In the genomic region with DNA sequence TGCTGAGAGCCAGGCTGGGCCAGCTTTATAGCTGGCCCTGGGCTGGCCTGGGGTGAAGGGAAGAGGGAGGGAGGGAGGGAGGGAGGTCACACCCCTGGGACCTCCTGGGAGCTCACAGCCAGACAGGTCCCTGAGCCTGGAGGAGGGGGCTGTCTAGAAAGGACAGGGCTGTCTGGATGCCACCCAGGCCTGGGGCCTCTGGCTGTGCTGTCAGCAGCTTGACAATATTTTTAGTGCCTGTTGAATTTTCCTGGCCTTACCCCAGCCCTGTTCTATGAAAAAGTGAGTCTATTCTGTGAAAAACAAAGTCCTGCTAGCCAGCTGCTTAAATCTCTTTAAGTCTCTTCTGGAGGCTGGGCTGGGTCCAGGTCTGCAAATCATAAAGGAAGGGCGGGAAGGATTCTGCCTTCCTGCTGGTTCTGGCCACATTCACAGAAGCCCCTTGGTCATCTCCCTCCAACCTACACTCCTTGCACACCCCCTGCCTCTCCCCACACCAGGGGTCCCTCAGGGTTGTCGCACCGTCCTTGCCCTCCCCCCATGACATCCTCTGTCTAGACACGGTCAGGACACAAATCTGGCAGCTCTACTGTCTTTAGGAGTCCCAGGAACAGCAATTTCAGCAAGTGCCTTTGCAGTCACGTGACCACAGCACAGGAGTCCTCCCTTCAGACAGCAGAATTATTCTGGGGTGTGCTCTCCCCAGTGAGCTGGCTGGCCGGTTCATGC, we compare ENCODE assay signal across 13 cellular contexts. TPM values are rescaled to one million over a fixed set of nuclear protein-coding genes. Genes with fewer than 3 reads are reported as not detected.
DNase-seq lines count a peak whose midpoint lies in the region; ATAC-seq, FAIRE-seq and TF ChIP-seq lines count a peak whose summit lies in the region.
"Had no signal": no experiment of that assay in that cellular context is flagged by ENCODE, and none has a peak within 500 bp of the region (broad histone marks: within the 10 kb centered on the region; RNA-seq: fewer than 3 reads in every experiment).

LEFTY2 (minus strand) TSS at position 1 of the 729 bp plus-strand sequence. CDS start 80 bp downstream, outside the sequence.

- WGBS in IMR-90 (ENCODE audit: extremely low coverage in 2 of 2, insufficient read length in 1 of 2), 2 experiments = 30% methylated on average over 4 of the region's 6 CpGs; no CpG with 5 or more reads in 1 of the 2 experiments
- 24% methylated on average over 6 of the region's 6 CpGs for WGBS in K562 (ENCODE audit: insufficient coverage, low coverage, missing lambda C conversion rate)

- BruUV-seq in IMR-90 (replicated peaks; lab: Mats Ljungman, UMichigan) (no TSS peak), K562 (replicated peaks; lab: Mats Ljungman, UMichigan) (no TSS peak), PC-3 (replicated peaks; lab: Mats Ljungman, UMichigan) (no TSS peak), A673 (replicated peaks; lab: Mats Ljungman, UMichigan) (no TSS peak)

- H3K4me1 ChIP-seq in IMR-90 (ENCODE audit: control insufficient read depth, insufficient read depth, low read length) = no peaks in the 10 kb centered on the region
- peaks cover 7 to 23% of the 10 kb centered on the region in 2 experiments; a peak in 4 of 5 replicates for H3K4me1 ChIP-seq in K562 (replicated peaks in 1 of 2; ENCODE audit: control insufficient read depth in 2 of 2, insufficient read depth in 2 of 2, low read length in 2 of 2)
- H3K4me1 ChIP-seq in lower lobe of right lung = peaks cover 16% of the 10 kb centered on the region
- H3K4me1 ChIP-seq in thoracic aorta (ENCODE audit: control insufficient read depth in 1 of 2, low read depth in 2 of 2) = peaks cover 12 to 22% of the 10 kb centered on the region in 2 donors
- H3K4me1 ChIP-seq in PC-3 (ENCODE audit: insufficient read depth, low read length) = no peaks in the 10 kb centered on the region
- no peaks in the 10 kb centered on the region for H3K4me1 ChIP-seq in A673 (ENCODE audit: insufficient read depth, low read length, poor library complexity, severe bottlenecking)
- H3K4me1 ChIP-seq: colonic mucosa had no signal

- no peaks in the 10 kb centered on the region for H3K9me2 ChIP-seq in PC-3 (replicated peaks; ENCODE audit: low read length)

- no peak within 1 kb of the TSS for H2AFZ ChIP-seq in IMR-90 (replicated peaks; ENCODE audit: low read length, poor library complexity)
- peak within 1 kb of the TSS; percentile 0; the same call in 1 of the 2 replicates for H2AFZ ChIP-seq in K562 (ENCODE audit: low read depth, low read length)
- no peak within 1 kb of the TSS for H2AFZ ChIP-seq in PC-3 (ENCODE audit: low read length)

- H3F3A ChIP-seq in PC-3 (ENCODE audit: low read length, unreplicated experiment) = no peaks in the 10 kb centered on the region

- TF ChIP-seq EP300 in K562 (IDR thresholded peaks at IDR 0.05; ENCODE audit: low read length) = no peak

- H3K4me3 ChIP-seq in IMR-90 (ENCODE audit: insufficient read depth, low read depth, low read length) (no peak within 1 kb of the TSS), K562 (no peak within 1 kb of the TSS), lower lobe of right lung (no peak within 1 kb of the TSS), thoracic aorta (peak within 1 kb of the TSS; percentile 52), PC-3 (ENCODE audit: low read length) (no peak within 1 kb of the TSS), A673 (ENCODE audit: low read depth, low read length, poor library complexity, severe bottlenecking) (no peak within 1 kb of the TSS)
- H3K4me3 ChIP-seq: colonic mucosa had no signal

- H2AK9ac ChIP-seq in IMR-90 (replicated peaks; ENCODE audit: low read depth, low read length, poor library complexity) = no peak within 1 kb of the TSS

- DNase-seq in IMR-90 = no peak
- DNase-seq in K562 (ENCODE audit: extremely low read depth in 1 of 4, low spot score in 3 of 4) = peak in 2 of 4 experiments; percentile 27 to 46
- no peak for DNase-seq in lower lobe of right lung
- DNase-seq in thoracic aorta (ENCODE audit: low spot score) = no peak
- no peak for DNase-seq in PC-3
- no peak for DNase-seq in erythroblast (lab: John Stamatoyannopoulos, UW)
- DNase-seq in A673 (ENCODE audit: low spot score) = no peak
- DNase-seq in left colon = no peak
- DNase-seq: colonic mucosa; DMS79; NCI-H2081 treated with DMSO at 0.1 percent for 48 hours; stimulated activated CD4-positive, alpha-beta T cell treated with anti-CD3 and anti-CD28 coated beads, Interleukin-2, amount 100 ng/mL, for 24 hours had no signal

- H3K9me3 ChIP-seq in IMR-90 (ENCODE audit: control insufficient read depth, insufficient read depth, low read length) = no peaks in the 10 kb centered on the region
- H3K9me3 ChIP-seq in K562 (replicated peaks; ENCODE audit: control insufficient read depth, insufficient read depth, low read depth, low read length) = no peaks in the 10 kb centered on the region
- no peaks in the 10 kb centered on the region for H3K9me3 ChIP-seq in lower lobe of right lung
- no peaks in the 10 kb centered on the region for H3K9me3 ChIP-seq in thoracic aorta
- no peaks in the 10 kb centered on the region for H3K9me3 ChIP-seq in PC-3 (ENCODE audit: low read length)
- no peaks in the 10 kb centered on the region for H3K9me3 ChIP-seq in A673 (ENCODE audit: low read depth, low read length, poor library complexity, severe bottlenecking)
- H3K9me3 ChIP-seq: colonic mucosa had no signal

- no peak for TF ChIP-seq RAD21 in IMR-90 (IDR thresholded peaks at IDR 0.05; ENCODE audit: low read length)
- TF ChIP-seq RAD21 in K562 (CRISPR knock-in tag; conservative IDR thresholded peaks at IDR 0.05 in 1 of 2, IDR thresholded peaks at IDR 0.05 in 1 of 2) = no peak

- TF ChIP-seq POLR2A in IMR-90 (IDR thresholded peaks at IDR 0.05; ENCODE audit: low read depth, low read length) (no peak), K562 (conservative IDR thresholded peaks at IDR 0.05) (no peak), erythroblast (IDR thresholded peaks at IDR 0.05; ENCODE audit: low read length) (no peak)

- H4K91ac ChIP-seq in IMR-90 (ENCODE audit: insufficient read depth, low read depth, low read length) = no peak within 1 kb of the TSS

- dilution Hi-C loops in IMR-90 (cut with HindIII; ENCODE audit: low sequenced_read_pairs, unreplicated experiment) = no loop called here

- POLR2A ChIA-PET in IMR-90 (lab: Charles Lee; ENCODE audit: unreplicated experiment) (no interaction called here), K562 (lab: Yijun Ruan, JAX) (interaction anchor here (0.6 to 1.4 kb wide), 3 partner anchors 16 to 212 kb away, joined by 3 to 7 read pairs (median 3); no protein-coding TSS in a partner anchor), PC-3 (lab: Charles Lee; ENCODE audit: unreplicated experiment) (no interaction called here), A673 (lab: Charles Lee; ENCODE audit: low non-redundant PET) (no interaction called here)

- H3K9me1 ChIP-seq in IMR-90 (ENCODE audit: insufficient read depth, low read length) = no peaks in the 10 kb centered on the region
- no peaks in the 10 kb centered on the region for H3K9me1 ChIP-seq in K562 (ENCODE audit: control insufficient read depth, insufficient read depth, low read length)

- H3K9ac ChIP-seq in IMR-90 (ENCODE audit: low read depth, low read length) (no peak within 1 kb of the TSS), K562 (ENCODE audit: insufficient read depth in 1 of 2, low read depth in 2 of 2, low read length in 2 of 2) (peak within 1 kb of the TSS in 1 of 2 experiments; percentile 71; a peak in 2 of 4 replicates), PC-3 (ENCODE audit: low read length) (no peak within 1 kb of the TSS)

- H4K5ac ChIP-seq in IMR-90 (ENCODE audit: low read depth, low read length) = no peak within 1 kb of the TSS

- peaks cover 9% of the 10 kb centered on the region for H3K27me3 ChIP-seq in IMR-90 (ENCODE audit: control insufficient read depth, insufficient read depth, low read length)
- H3K27me3 ChIP-seq in K562 (ENCODE audit: control insufficient read depth in 2 of 2, insufficient read depth in 2 of 2, low read length in 2 of 2) = no peaks in the 10 kb centered on the region
- H3K27me3 ChIP-seq in lower lobe of right lung (ENCODE audit: low read depth) = no peaks in the 10 kb centered on the region
- H3K27me3 ChIP-seq in thoracic aorta (replicated peaks; ENCODE audit: insufficient read depth) = no peaks in the 10 kb centered on the region
- no peaks in the 10 kb centered on the region for H3K27me3 ChIP-seq in PC-3 (ENCODE audit: low read length)
- no peaks in the 10 kb centered on the region for H3K27me3 ChIP-seq in A673 (replicated peaks; ENCODE audit: insufficient read depth, low read depth, low read length, poor library complexity)
- H3K27me3 ChIP-seq: colonic mucosa had no signal

- CTCF ChIA-PET in IMR-90 (lab: Yijun Ruan, JAX) = no interaction called here
- CTCF ChIA-PET in K562 (lab: Yijun Ruan, JAX; ENCODE audit: low intra/inter-chr PET ratio) = no interaction called here
- CTCF ChIA-PET in PC-3 (lab: Charles Lee) = no interaction called here
- CTCF ChIA-PET in A673 (lab: Charles Lee) = no interaction called here

- H2BK15ac ChIP-seq in IMR-90 (ENCODE audit: low read depth, low read length) = no peak within 1 kb of the TSS

- no peak within 1 kb of the TSS for H2BK20ac ChIP-seq in IMR-90 (ENCODE audit: low read depth, low read length)

- H3K4me2 ChIP-seq in IMR-90 (ENCODE audit: low read depth, low read length) (no peak within 1 kb of the TSS), K562 (ENCODE audit: insufficient read depth, low read length) (no peak within 1 kb of the TSS), PC-3 (ENCODE audit: low read length) (no peak within 1 kb of the TSS)

- H4K20me1 ChIP-seq in IMR-90 (ENCODE audit: insufficient read depth, low read length) = no peaks in the 10 kb centered on the region
- no peaks in the 10 kb centered on the region for H4K20me1 ChIP-seq in K562 (replicated peaks; ENCODE audit: control insufficient read depth, insufficient read depth, low read length)
- no peaks in the 10 kb centered on the region for H4K20me1 ChIP-seq in PC-3 (ENCODE audit: low read length)

- FAIRE-seq in K562 (lab: Jason Lieb, UNC) = peak; percentile 80

- H3K18ac ChIP-seq in IMR-90 (ENCODE audit: low read depth, low read length) = no peak within 1 kb of the TSS

- ATAC-seq in IMR-90 (ENCODE audit: low read depth) (no peak), K562 (peak; percentile 40), lower lobe of right lung (peak in 1 of 2 donors; percentile 28), thoracic aorta (ENCODE audit: insufficient number of reproducible peaks, low FRiP score, low read depth) (no peak), PC-3 (no peak), left colon (no peak)

- no peak within 1 kb of the TSS for H2BK120ac ChIP-seq in IMR-90 (ENCODE audit: low read depth, low read length)

- no peak within 1 kb of the TSS for H3K56ac ChIP-seq in IMR-90 (ENCODE audit: extremely low read depth, insufficient read depth, low read length)

- H4K8ac ChIP-seq in IMR-90 (ENCODE audit: low read depth in 2 of 2, low read length in 2 of 2) = no peak within 1 kb of the TSS

- in situ Hi-C loops in IMR-90 (cut with MboI; ENCODE audit: low sequenced_read_pairs) (no loop called here), K562 (cut with MboI) (no loop called here)

- intact Hi-C loops in IMR-90 (cut with micrococcal nuclease) (no loop called here), K562 (cut with micrococcal nuclease) (no loop called here), lower lobe of right lung (cut with DNase I) (no loop called here), PC-3 (cut with micrococcal nuclease) (no loop called here), A673 (cut with micrococcal nuclease; ENCODE audit: unreplicated experiment) (no loop called here), left colon (cut with DNase I, micrococcal nuclease) (no loop called here)

- no peak within 1 kb of the TSS for H3K27ac ChIP-seq in IMR-90 (ENCODE audit: insufficient read depth, low read length)
- H3K27ac ChIP-seq in K562 (ENCODE audit: extremely low read depth, low read depth, low read length) = no peak within 1 kb of the TSS
- H3K27ac ChIP-seq in lower lobe of right lung = peak within 1 kb of the TSS; percentile 31
- peak within 1 kb of the TSS; percentile 63 to 79 for H3K27ac ChIP-seq in thoracic aorta
- H3K27ac ChIP-seq in PC-3 (ENCODE audit: low read length) = no peak within 1 kb of the TSS
- H3K27ac ChIP-seq in A673 (ENCODE audit: low read depth, low read length, poor library complexity, severe bottlenecking) = no peak within 1 kb of the TSS
- H3K27ac ChIP-seq: colonic mucosa had no signal

- H3K4ac ChIP-seq in IMR-90 (ENCODE audit: low read depth, low read length) = no peak within 1 kb of the TSS

- H2BK5ac ChIP-seq in IMR-90 (ENCODE audit: low read depth, low read length, poor library complexity, severe bottlenecking) = no peak within 1 kb of the TSS

- H3K14ac ChIP-seq in IMR-90 (replicated peaks; ENCODE audit: low read depth, low read length) = no peak within 1 kb of the TSS

- no peak within 1 kb of the TSS for H2AK5ac ChIP-seq in IMR-90 (ENCODE audit: low read depth, low read length)

- no peaks in the 10 kb centered on the region for H3K36me3 ChIP-seq in IMR-90 (ENCODE audit: control insufficient read depth, insufficient read depth, low read length)
- no peaks in the 10 kb centered on the region for H3K36me3 ChIP-seq in K562 (ENCODE audit: control insufficient read depth, insufficient read depth, low read length)
- no peaks in the 10 kb centered on the region for H3K36me3 ChIP-seq in lower lobe of right lung
- H3K36me3 ChIP-seq in thoracic aorta = no peaks in the 10 kb centered on the region
- no peaks in the 10 kb centered on the region for H3K36me3 ChIP-seq in PC-3 (ENCODE audit: low read depth, low read length)
- no peaks in the 10 kb centered on the region for H3K36me3 ChIP-seq in A673 (ENCODE audit: insufficient read depth, low read length, poor library complexity, severe bottlenecking)
- H3K36me3 ChIP-seq: colonic mucosa had no signal

- H3K79me1 ChIP-seq in IMR-90 (ENCODE audit: low read depth in 1 of 2, low read length in 2 of 2) = no peaks in the 10 kb centered on the region

- H3K79me2 ChIP-seq in K562 (ENCODE audit: control insufficient read depth, insufficient read depth, low read length) = no peaks in the 10 kb centered on the region
- no peaks in the 10 kb centered on the region for H3K79me2 ChIP-seq in PC-3 (ENCODE audit: low read length)

- TF ChIP-seq CTCF in IMR-90 (conservative IDR thresholded peaks at IDR 0.05; ENCODE audit: low read depth, low read length) = no peak
- TF ChIP-seq CTCF in K562 (IDR thresholded peaks at IDR 0.05 in 2 of 3, conservative IDR thresholded peaks at IDR 0.05 in 1 of 3; ENCODE audit: insufficient read depth in 2 of 3, low read depth in 1 of 3, low read length in 3 of 3) = no peak
- no peak for TF ChIP-seq CTCF in lower lobe of right lung (IDR thresholded peaks at IDR 0.05)
- TF ChIP-seq CTCF in thoracic aorta (IDR thresholded peaks at IDR 0.05) = no peak
- TF ChIP-seq CTCF in PC-3 (conservative IDR thresholded peaks at IDR 0.05; ENCODE audit: low read depth, low read length) = no peak
- no peak for TF ChIP-seq CTCF in A673 (conservative IDR thresholded peaks at IDR 0.05; ENCODE audit: low read depth, low read length)

- H3K23ac ChIP-seq in IMR-90 (ENCODE audit: low read depth, low read length) = no peak within 1 kb of the TSS

RNA-seq across cellular contexts. Expression of gene LEFTY2, which starts in this region (rescaled TPM):
- total RNA-seq in IMR-90 (2012; rRNA removed) (not detected in 2 replicates), K562 (2014; rRNA removed) (0.08 and 0.14 TPM in 2 replicates), K562 (2014; rRNA removed; fragmentation: Illumina TruSeq; extraction: Trizol) (not detected in 2 replicates), K562 (2015; rRNA removed; fragmentation: Illumina TruSeq; extraction: Trizol) (not detected in 2 replicates), K562 (2021) (not detected in 2 replicates), lower lobe of right lung (1.2 TPM), thoracic aorta (1 to 10 TPM; 6.2 to 9.4 TPM), PC-3 (2014; rRNA removed) (not detected in 2 replicates), A673 (2021) (not detected in 2 replicates), left colon (10 to 100 TPM in 1 of 2 donors, under 1 TPM in 1; 0.36 to 74.3 TPM)
- polyA plus RNA-seq in IMR-90 (2012; rRNA removed) (not detected in 2 replicates), K562 (2011; rRNA removed) (0.04 and 0.07 TPM in 2 replicates), K562 (2014; fragmentation: Illumina TruSeq; extraction: Trizol) (not detected in 2 replicates), K562 (2014; fragmentation: Nextera tagmentation; extraction: Ambion mirVana) (not detected), K562 (2014; rRNA removed) (0.78 TPM in 1 of 2 replicates, not detected in the other)
- not detected in 2 replicates for polyA plus RNA-seq in IMR-90 (2012; cell fraction: cytosol; rRNA removed)
- polyA plus RNA-seq in IMR-90 (2012; cell fraction: nucleus; rRNA removed; ENCODE audit: low replicate concordance) = not detected in 2 replicates
- total RNA-seq in K562 (2011; cell fraction: chromatin; rRNA removed; ENCODE audit: low replicate concordance) = 0.23 TPM in 1 of 2 replicates, not detected in the other
- not detected in 2 replicates for total RNA-seq in K562 (2011; cell fraction: nucleolus; rRNA removed)
- total RNA-seq in K562 (2011; cell fraction: nucleoplasm; rRNA removed) = 0.29 TPM in 1 of 2 replicates, not detected in the other
- polyA plus RNA-seq in K562 (2011; cell fraction: cytosol; rRNA removed) = 0.03 and 0.06 TPM in 2 replicates
- polyA plus RNA-seq in K562 (2011; cell fraction: nucleus; rRNA removed) = 0.06 TPM in 1 of 2 replicates, not detected in the other
- 0.04 TPM in 2 replicates for polyA plus RNA-seq in K562 (2012)
- not detected in 2 replicates for polyA minus RNA-seq in K562 (2011; rRNA and poly(A)+ RNA removed)
- not detected in 2 replicates for polyA minus RNA-seq in K562 (2011; cell fraction: cytosol; rRNA and poly(A)+ RNA removed)
- not detected in 2 replicates for polyA minus RNA-seq in K562 (2011; cell fraction: nucleus; rRNA and poly(A)+ RNA removed)
- total RNA-seq: B cell had no signal

Comparison
In these comparisons a context has a peak if more than half of its experiments do, and no peak if none do; other contexts are left out.
1. Peak in ATAC-seq in K562; RNA of the gene not detected or under 1 TPM.
2. H3K27ac ChIP-seq: peak in lower lobe of right lung (single experiment) and thoracic aorta (2 of 2); none in IMR-90 (single experiment), K562 (single experiment), PC-3 (single experiment) and A673 (single experiment).